ENCODE assay signal across 6 cellular contexts in genomic region chr19:49475995-49476880, GRCh38. TPM values are rescaled to one million over a fixed set of nuclear protein-coding genes. Genes with fewer than 3 reads are reported as not detected.
DNase-seq lines count a peak whose midpoint lies in the region; ATAC-seq and TF ChIP-seq lines count a peak whose summit lies in the region.

No MANE protein-coding gene starts in this region.

- H3K36me3 ChIP-seq in lung (ENCODE audit: control insufficient read depth in 2 of 2, insufficient read depth in 2 of 2, low read length in 2 of 2) = peaks cover 0 to 3% of the 10 kb centered on the region in 2 donors

- H3K4me1 ChIP-seq in lung (ENCODE audit: control insufficient read depth in 2 of 2, insufficient read depth in 2 of 2, low read length in 2 of 2) = peaks cover 0 to 8% of the 10 kb centered on the region in 2 donors

- H3K9me3 ChIP-seq in lung (ENCODE audit: control insufficient read depth in 2 of 2, insufficient read depth in 1 of 2, low read length in 1 of 2) = no peaks in the 10 kb centered on the region

- TF ChIP-seq CTCF in 22Rv1 (IDR thresholded peaks at IDR 0.05) (peak; percentile 69), LNCAP (IDR thresholded peaks at IDR 0.05) (peak; percentile 24; the same call in 1 of the 2 replicates), lung (IDR thresholded peaks at IDR 0.05; ENCODE audit: control extremely low read depth, extremely low read depth) (peak; percentile 1)

- H3K27ac ChIP-seq in 22Rv1 (no peak overlapping the region), lung (ENCODE audit: low read depth in 1 of 2, low read length in 1 of 2) (peak overlapping the region in 1 of 2 donors; percentile 5)

- DNase-seq in activated effector memory CD4-positive, alpha-beta T cell treated with anti-CD3 and anti-CD28 coated beads, Interleukin-2, amount 50 U/mL, for 16 hours = peak; percentile 90
- no peak for DNase-seq in lung (ENCODE audit: low spot score)
- no peak for DNase-seq in NCI-H2171 treated with DMSO at 0.1 percent for 48 hours (lab: John Stamatoyannopoulos, UW)
- DNase-seq in cerebellum (ENCODE audit: low spot score) = no peak

- no peak overlapping the region for H3K4me3 ChIP-seq in lung

- WGBS in lung, 2 donors = 51 to 62% methylated on average over 27 of the region's 27 CpGs

- no peak for ATAC-seq in lung (ENCODE audit: insufficient read depth, low FRiP score)

- no peaks in the 10 kb centered on the region for H3K27me3 ChIP-seq in lung (ENCODE audit: control insufficient read depth, insufficient read depth)

RNA-seq across cellular contexts. Expression of gene FLT3LG, which starts 2.2 kb away (rescaled TPM):
- 1 to 10 TPM; 2.9 to 8.9 TPM for total RNA-seq in lung
- 10 to 100 TPM in 1 of 2 donors, 1 to 10 TPM in 1; 9.5 to 15.0 TPM for polyA plus RNA-seq in lung
- 0.36 TPM for total RNA-seq in cerebellum

RNA-seq across cellular contexts. Expression of gene RPL13A, which starts 11.2 kb away (rescaled TPM):
- total RNA-seq in lung (1,000 to 10,000 TPM; 1,499 to 2,532 TPM), cerebellum (1,311 TPM)
- polyA plus RNA-seq in lung = 1,000 to 10,000 TPM; 2,431 to 2,816 TPM

RNA-seq across cellular contexts. Expression of gene RPS11, which starts 20.0 kb away (rescaled TPM):
- total RNA-seq in lung = 1,000 to 10,000 TPM; 1,558 to 1,973 TPM
- 1,000 to 10,000 TPM; 4,071 to 4,654 TPM for polyA plus RNA-seq in lung
- total RNA-seq in cerebellum = 1,480 TPM

RNA-seq across cellular contexts. Expression of gene ALDH16A1, which starts 23.2 kb away (rescaled TPM):
- total RNA-seq in lung (10 to 100 TPM; 21.1 to 53.3 TPM), cerebellum (6.4 TPM)
- 10 to 100 TPM; 36.1 to 38.7 TPM for polyA plus RNA-seq in lung

RNA-seq across cellular contexts. Expression of gene PIH1D1, which starts 24.6 kb away (rescaled TPM):
- total RNA-seq in lung (10 to 100 TPM; 65.7 to 65.9 TPM), cerebellum (32.2 TPM)
- 10 to 100 TPM; 63.7 to 66.6 TPM for polyA plus RNA-seq in lung

Comparison
In these comparisons a context has a peak if more than half of its experiments do, and no peak if none do; other contexts are left out.
1. CTCF ChIP-seq: peak in every context shown above with its lines; median percentile 69 in 22Rv1; 24 in LNCAP; 1 in lung.